27 cellular contexts compared by ENCODE assay signal in genomic region chr10:46285966-46286620, GRCh38. TPM values are rescaled to one million over a fixed set of nuclear protein-coding genes. Genes with fewer than 3 reads are reported as not detected.
A peak's percentile ranks its signal among the peaks of the same experiment; 100 is the strongest.
DNase-seq lines count a peak whose midpoint lies in the region; ATAC-seq and TF ChIP-seq lines count a peak whose summit lies in the region.
"Had no signal": no experiment of that assay in that cellular context is flagged by ENCODE, and none has a peak within 500 bp of the region (broad histone marks: within the 10 kb centered on the region; RNA-seq: fewer than 3 reads in every experiment).

No MANE protein-coding gene starts in this region.

- intact Hi-C loops in sigmoid colon (cut with DNase I): no loop called here

- peak; percentile 10 to 12 for DNase-seq in activated T-cell treated with anti-CD3 and anti-CD28 coated beads, Interleukin-2, amount 50 U/mL, for 48 hours
- DNase-seq in activated T-cell treated with anti-CD3 and anti-CD28 coated beads for 4 hours (no peak), DND-41 (no peak), chondrocyte (ENCODE audit: low spot score) (peak; percentile 32), sigmoid colon (peak; percentile 56), foreskin melanocyte (no peak)
- DNase-seq: ACHN; activated CD4-positive, alpha-beta T cell treated with anti-CD3 and anti-CD28 coated beads, Interleukin-2, amount 50 U/mL, for 1 hour; KBM-7; NCI-H1436 treated with DMSO at 0.1 percent for 48 hours; NCI-H2171; NCI-H526; substantia nigra had no signal

- no peak for ATAC-seq in DND-41 (ENCODE audit: insufficient read depth, low read depth)
- ATAC-seq in GM19397 (IDR thresholded peaks at IDR 0.05; ENCODE audit: unreplicated experiment): no peak
- no peak for ATAC-seq in GM21367 (IDR thresholded peaks at IDR 0.05; ENCODE audit: unreplicated experiment)
- ATAC-seq: activated naive CD4-positive, alpha-beta T cell treated with anti-CD3 and anti-CD28 coated beads, Interleukin-2, amount 50 U/mL, for 72 hours had no signal

- TF ChIP-seq CTCF in DND-41 (IDR thresholded peaks at IDR 0.05; ENCODE audit: borderline replicate concordance, extremely low read depth, low read length, poor library complexity, severe bottlenecking) (no peak), chondrocyte (IDR thresholded peaks at IDR 0.05) (no peak), sigmoid colon (IDR thresholded peaks at IDR 0.05) (no peak)

- no peak for TF ChIP-seq EP300 in sigmoid colon (IDR thresholded peaks at IDR 0.05)

- peaks cover 1% of the 10 kb centered on the region for H3K36me3 Mint-ChIP-seq in chondrocyte (ENCODE audit: low read depth)
- H3K36me3 Mint-ChIP-seq: activated naive CD4-positive, alpha-beta T cell treated with anti-CD3 and anti-CD28 coated beads, Interleukin-2, amount 50 U/mL, for 72 hours had no signal

- H3K4me1 ChIP-seq in DND-41 (ENCODE audit: insufficient read depth, low read length) (peaks cover 27% of the 10 kb centered on the region), sigmoid colon (peaks cover 0 to 30% (median 17%) of the 10 kb centered on the region in 4 donors)

- H3K4me2 ChIP-seq in DND-41 (ENCODE audit: insufficient read depth, low read length): peak overlapping the region; percentile 85

- H3K27ac Mint-ChIP-seq in chondrocyte (ENCODE audit: unreplicated experiment): no peak overlapping the region

- TF ChIP-seq POLR2A in sigmoid colon (IDR thresholded peaks at IDR 0.05): no peak

- no peak overlapping the region for H2AFZ ChIP-seq in DND-41 (ENCODE audit: low read depth, low read length)

- no peaks in the 10 kb centered on the region for H4K20me1 ChIP-seq in DND-41 (ENCODE audit: insufficient read depth, low read length)

- no peak overlapping the region; the same call in 1 of the 2 replicates for H3K9ac ChIP-seq in DND-41 (ENCODE audit: low read depth, low read length)

- peaks cover 18% of the 10 kb centered on the region for H3K4me1 Mint-ChIP-seq in chondrocyte (ENCODE audit: low read depth)

- no peak overlapping the region for H3K27ac ChIP-seq in DND-41 (ENCODE audit: low read length)
- no peak overlapping the region for H3K27ac ChIP-seq in sigmoid colon
- H3K27ac ChIP-seq: BLaER1 had no signal

- H3K4me3 Mint-ChIP-seq in chondrocyte (ENCODE audit: unreplicated experiment): no peak overlapping the region

- peaks cover 2% of the 10 kb centered on the region for H3K27me3 Mint-ChIP-seq in chondrocyte (ENCODE audit: low read depth)

- peaks cover 2% of the 10 kb centered on the region for H3K9me3 Mint-ChIP-seq in chondrocyte (ENCODE audit: low read depth)
- H3K9me3 Mint-ChIP-seq: activated naive CD4-positive, alpha-beta T cell treated with anti-CD3 and anti-CD28 coated beads, Interleukin-2, amount 50 U/mL, for 72 hours had no signal

- H3K27me3 ChIP-seq in DND-41 (ENCODE audit: insufficient read depth, low read length, poor library complexity) (peaks cover 5% of the 10 kb centered on the region), sigmoid colon (no peaks in the 10 kb centered on the region)
- H3K27me3 ChIP-seq: dorsolateral prefrontal cortex had no signal

- H3K36me3 ChIP-seq in DND-41 (ENCODE audit: insufficient read depth, low read length) (no peaks in the 10 kb centered on the region), sigmoid colon (no peaks in the 10 kb centered on the region)
- H3K36me3 ChIP-seq: BLaER1 had no signal

- WGBS in sigmoid colon, 2 donors: 93 to 95% methylated on average over 5 of the region's 5 CpGs

- H3K4me3 ChIP-seq in DND-41 (ENCODE audit: low read depth in 1 of 2, low read length in 2 of 2) (no peak overlapping the region), sigmoid colon (no peak overlapping the region)

- H3K9me3 ChIP-seq in DND-41 (ENCODE audit: insufficient read depth, low read length, severe bottlenecking) (no peaks in the 10 kb centered on the region), sigmoid colon (no peaks in the 10 kb centered on the region)
- H3K9me3 ChIP-seq: BLaER1 had no signal

- no peaks in the 10 kb centered on the region for H3K79me2 ChIP-seq in DND-41 (ENCODE audit: insufficient read depth, low read length)

RNA-seq across cellular contexts. Expression of gene ANTXRL, which starts 0.7 kb away (rescaled TPM):
- not detected in 3 replicates for total RNA-seq in chondrocyte
- total RNA-seq in sigmoid colon: not detected
- not detected for polyA plus RNA-seq in sigmoid colon
- total RNA-seq: activated naive CD4-positive, alpha-beta T cell treated with anti-CD3 and anti-CD28 coated beads, Interleukin-2, amount 50 U/mL, for 72 hours; Daoy; endothelial cell of umbilical vein; glomerular endothelial cell; lung microvascular endothelial cell; RPMI7951; SK-MEL-5; skeletal muscle tissue; ureter had no signal
- polyA plus RNA-seq: aorta, endothelial cell of umbilical vein had no signal

Comparison
In these comparisons a context has a peak if more than half of its experiments do, and no peak if none do; other contexts are left out.
1. DNase-seq: peak in activated T-cell treated with anti-CD3 and anti-CD28 coated beads, Interleukin-2, amount 50 U/mL, for 48 hours (2 of 2), chondrocyte (single experiment) and sigmoid colon (single experiment); none in activated T-cell treated with anti-CD3 and anti-CD28 coated beads for 4 hours (single experiment), DND-41 (single experiment) and foreskin melanocyte (single experiment).